ENCODE assay signal across 1 cellular context in the genomic region with DNA sequence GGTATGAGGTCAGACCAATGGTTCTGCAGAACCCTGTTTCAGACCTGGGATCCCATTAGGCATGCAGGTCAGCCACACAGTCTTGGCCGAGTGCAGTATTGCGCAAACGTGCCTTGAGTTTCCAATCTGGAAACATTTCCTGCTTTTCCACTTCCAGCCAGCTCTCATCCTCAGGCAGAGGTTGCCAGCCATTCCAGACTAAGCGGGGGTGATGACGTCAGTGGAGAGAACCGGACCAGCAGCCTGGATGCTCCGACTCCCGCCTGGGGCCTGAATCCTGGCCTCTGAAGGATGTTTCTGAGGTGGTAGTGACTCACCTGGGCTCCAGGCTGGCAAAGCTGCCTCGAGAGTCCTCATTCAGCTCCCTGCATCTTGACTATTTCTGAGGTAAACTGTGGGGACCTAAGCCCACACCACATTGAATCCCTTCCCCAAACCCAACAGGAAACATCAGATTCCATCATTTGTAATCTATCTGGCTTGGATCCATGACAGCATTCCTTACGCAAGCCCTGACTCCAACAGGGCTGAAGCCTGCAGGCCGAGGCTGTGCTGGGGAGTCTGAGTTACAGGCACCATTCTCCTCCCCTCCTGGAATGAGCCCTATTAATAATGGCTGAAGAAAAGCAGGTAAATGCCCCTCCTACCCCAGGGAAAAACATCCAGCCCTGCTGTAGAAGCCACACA.
TF ChIP-seq lines count a peak whose summit lies in the region.

No MANE protein-coding gene starts in this region.

TF ChIP-seq in SK-N-SH treated with all-trans-retinoic acid at 6 μM for 48 hours, 23 proteins besides CTCF, POLR2A, EP300 and RAD21 (continued from another document):
- TF ChIP-seq, protein P1, sequence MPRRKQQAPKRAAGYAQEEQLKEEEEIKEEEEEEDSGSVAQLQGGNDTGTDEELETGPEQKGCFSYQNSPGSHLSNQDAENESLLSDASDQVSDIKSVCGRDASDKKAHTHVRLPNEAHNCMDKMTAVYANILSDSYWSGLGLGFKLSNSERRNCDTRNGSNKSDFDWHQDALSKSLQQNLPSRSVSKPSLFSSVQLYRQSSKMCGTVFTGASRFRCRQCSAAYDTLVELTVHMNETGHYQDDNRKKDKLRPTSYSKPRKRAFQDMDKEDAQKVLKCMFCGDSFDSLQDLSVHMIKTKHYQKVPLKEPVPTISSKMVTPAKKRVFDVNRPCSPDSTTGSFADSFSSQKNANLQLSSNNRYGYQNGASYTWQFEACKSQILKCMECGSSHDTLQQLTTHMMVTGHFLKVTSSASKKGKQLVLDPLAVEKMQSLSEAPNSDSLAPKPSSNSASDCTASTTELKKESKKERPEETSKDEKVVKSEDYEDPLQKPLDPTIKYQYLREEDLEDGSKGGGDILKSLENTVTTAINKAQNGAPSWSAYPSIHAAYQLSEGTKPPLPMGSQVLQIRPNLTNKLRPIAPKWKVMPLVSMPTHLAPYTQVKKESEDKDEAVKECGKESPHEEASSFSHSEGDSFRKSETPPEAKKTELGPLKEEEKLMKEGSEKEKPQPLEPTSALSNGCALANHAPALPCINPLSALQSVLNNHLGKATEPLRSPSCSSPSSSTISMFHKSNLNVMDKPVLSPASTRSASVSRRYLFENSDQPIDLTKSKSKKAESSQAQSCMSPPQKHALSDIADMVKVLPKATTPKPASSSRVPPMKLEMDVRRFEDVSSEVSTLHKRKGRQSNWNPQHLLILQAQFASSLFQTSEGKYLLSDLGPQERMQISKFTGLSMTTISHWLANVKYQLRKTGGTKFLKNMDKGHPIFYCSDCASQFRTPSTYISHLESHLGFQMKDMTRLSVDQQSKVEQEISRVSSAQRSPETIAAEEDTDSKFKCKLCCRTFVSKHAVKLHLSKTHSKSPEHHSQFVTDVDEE (CRISPR knock-in tag; IDR thresholded peaks at IDR 0.05), result no peak
- TF ChIP-seq RARB (CRISPR knock-in tag; IDR thresholded peaks at IDR 0.05) (no peak), PPARA (CRISPR knock-in tag; IDR thresholded peaks at IDR 0.05; ENCODE audit: borderline replicate concordance) (no peak), TOX (CRISPR knock-in tag; IDR thresholded peaks at IDR 0.05; ENCODE audit: borderline replicate concordance) (no peak), ZFP30 (CRISPR knock-in tag; IDR thresholded peaks at IDR 0.05) (no peak), CSDC2 (CRISPR knock-in tag; IDR thresholded peaks at IDR 0.05) (peak; percentile 81; the same call in 1 of the 2 replicates), TCF4 (CRISPR knock-in tag; IDR thresholded peaks at IDR 0.05; ENCODE audit: borderline replicate concordance) (no peak), ZNF565 (CRISPR knock-in tag; conservative IDR thresholded peaks at IDR 0.05; ENCODE audit: low read depth) (no peak), ISL1 (CRISPR knock-in tag; IDR thresholded peaks at IDR 0.05) (0 out of 2 replicates have a peak, but pooled peaks have one; percentile 33), BACH2 (CRISPR knock-in tag; IDR thresholded peaks at IDR 0.05; ENCODE audit: borderline replicate concordance) (no peak), ZNF8 (CRISPR knock-in tag; IDR thresholded peaks at IDR 0.05) (no peak), ZNF70 (CRISPR knock-in tag; IDR thresholded peaks at IDR 0.05) (no peak), ZC3H10 (CRISPR knock-in tag; IDR thresholded peaks at IDR 0.05) (no peak), SNAI2 (CRISPR knock-in tag; IDR thresholded peaks at IDR 0.05) (0 out of 2 replicates have a peak, but pooled peaks have one; percentile 30)
TF ChIP-seq in SK-N-SH treated with all-trans-retinoic acid at 6 μM for 48 hours: peak in this region for 4.
